28 cellular contexts compared by ENCODE assay signal in genomic region chr5:168425997-168426863, GRCh38.
A peak's percentile ranks its signal among the peaks of the same experiment; 100 is the strongest.
DNase-seq lines count a peak whose midpoint lies in the region; TF ChIP-seq lines count a peak whose summit lies in the region.
"Had no signal": no experiment of that assay in that cellular context is flagged by ENCODE, and none has a peak within 500 bp of the region (broad histone marks: within the 10 kb centered on the region; RNA-seq: fewer than 3 reads in every experiment).

No MANE protein-coding gene starts in this region.

- no peak overlapping the region for H3K9ac ChIP-seq in colonic mucosa (ENCODE audit: low read depth in 2 of 2, low read length in 2 of 2)

- H3K4me1 Mint-ChIP-seq in brain: peaks cover 17% of the 10 kb centered on the region
- H3K4me1 Mint-ChIP-seq: activated naive CD8-positive, alpha-beta T cell treated with anti-CD3 and anti-CD28 coated beads for 36 hours; endodermal cell; IgD-negative memory B cell; natural killer cell had no signal

- DNase-seq in DMS79 treated with DMSO at 0.1 percent for 48 hours (lab: John Stamatoyannopoulos, UW) (peak; percentile 62), NCI-H2107 (lab: John Stamatoyannopoulos, UW) (peak; percentile 18), retinal pigment epithelial cell (ENCODE audit: low read depth) (peak; percentile 98), NCI-H774 (lab: John Stamatoyannopoulos, UW) (no peak), colonic mucosa (no peak)
- no peak for DNase-seq in activated CD4-positive, CD25-positive, alpha-beta regulatory T cell (lab: John Stamatoyannopoulos, UW)
- DNase-seq: activated CD8-positive, alpha-beta memory T cell treated with anti-CD3 and anti-CD28 coated beads for 24 hours; activated effector memory CD4-positive, alpha-beta T cell treated with anti-CD3 and anti-CD28 coated beads, Interleukin-2, amount 50 U/mL, for 16 hours; activated naive CD8-positive, alpha-beta T cell treated with anti-CD3 and anti-CD28 coated beads for 36 hours; central memory CD4-positive, alpha-beta T cell; endodermal cell; foreskin keratinocyte; natural killer cell; NCI-H1105; NCI-H2227 treated with DMSO at 0.1 percent for 48 hours; pancreas; right cardiac atrium; spleen had no signal

- H3K27me3 Mint-ChIP-seq in brain: no peaks in the 10 kb centered on the region
- H3K27me3 Mint-ChIP-seq: activated naive CD8-positive, alpha-beta T cell treated with anti-CD3 and anti-CD28 coated beads for 36 hours; dendritic cell treated with granulocyte-macrophage colony-stimulating factor and Interleukin-4, amounts not matched to agents 40 ng/mL and 50 ng/mL, for 4 days; IgD-negative memory B cell had no signal

- H3K36me3 ChIP-seq in colonic mucosa: no peaks in the 10 kb centered on the region
- H3K36me3 ChIP-seq: ascending aorta, esophagus muscularis mucosa, spleen had no signal

- no peak overlapping the region for H3K27ac ChIP-seq in colonic mucosa
- H3K27ac ChIP-seq: ascending aorta, C4-2B, esophagus muscularis mucosa, foreskin keratinocyte, pancreas, RWPE1, spleen, upper lobe of left lung had no signal

- H3K27me3 ChIP-seq in colonic mucosa: no peaks in the 10 kb centered on the region
- H3K27me3 ChIP-seq: ascending aorta, esophagus muscularis mucosa, foreskin keratinocyte, pancreas, spleen, upper lobe of left lung had no signal

- peak overlapping the region in 4 of 5 experiments; percentile 4 to 77 (median 32) for H3K27ac Mint-ChIP-seq in brain
- H3K27ac Mint-ChIP-seq: activated naive CD8-positive, alpha-beta T cell treated with anti-CD3 and anti-CD28 coated beads for 36 hours; dendritic cell treated with granulocyte-macrophage colony-stimulating factor and Interleukin-4, amounts not matched to agents 40 ng/mL and 50 ng/mL, for 4 days; endodermal cell; IgD-negative memory B cell; natural killer cell; T-helper 1 cell treated with Interleukin-12 subunit alpha and Interleukin-12 subunit beta and Interleukin-4 antibody, amounts not matched to agents 30 μg/mL and 1 μg/mL, for 36 hours had no signal

- no peak overlapping the region for H3K4me3 Mint-ChIP-seq in brain
- H3K4me3 Mint-ChIP-seq: activated naive CD8-positive, alpha-beta T cell treated with anti-CD3 and anti-CD28 coated beads for 36 hours; dendritic cell treated with granulocyte-macrophage colony-stimulating factor and Interleukin-4, amounts not matched to agents 40 ng/mL and 50 ng/mL, for 4 days; endodermal cell; IgD-negative memory B cell; natural killer cell; T-helper 1 cell treated with Interleukin-12 subunit alpha and Interleukin-12 subunit beta and Interleukin-4 antibody, amounts not matched to agents 30 μg/mL and 1 μg/mL, for 36 hours had no signal

- H3K36me3 Mint-ChIP-seq in brain: peaks cover 11% of the 10 kb centered on the region
- H3K36me3 Mint-ChIP-seq: activated naive CD8-positive, alpha-beta T cell treated with anti-CD3 and anti-CD28 coated beads for 36 hours; natural killer cell had no signal

- H3K4me3 ChIP-seq in retinal pigment epithelial cell (ENCODE audit: low read length) (no peak overlapping the region), colonic mucosa (no peak overlapping the region)
- H3K4me3 ChIP-seq: ascending aorta, esophagus muscularis mucosa, lung, pancreas, spleen, upper lobe of left lung had no signal

- intact Hi-C loops in colonic mucosa (cut with DNase I): no loop called here

- H3K9me3 Mint-ChIP-seq in brain: no peaks in the 10 kb centered on the region
- H3K9me3 Mint-ChIP-seq: activated naive CD8-positive, alpha-beta T cell treated with anti-CD3 and anti-CD28 coated beads for 36 hours; dendritic cell treated with granulocyte-macrophage colony-stimulating factor and Interleukin-4, amounts not matched to agents 40 ng/mL and 50 ng/mL, for 4 days; endodermal cell; natural killer cell; T-helper 1 cell treated with Interleukin-12 subunit alpha and Interleukin-12 subunit beta and Interleukin-4 antibody, amounts not matched to agents 30 μg/mL and 1 μg/mL, for 36 hours had no signal

- no peak for TF ChIP-seq CTCF in brain (conservative IDR thresholded peaks at IDR 0.05)
- TF ChIP-seq CTCF in retinal pigment epithelial cell (conservative IDR thresholded peaks at IDR 0.05; ENCODE audit: low read depth, low read length): no peak
- no peak for TF ChIP-seq CTCF in colonic mucosa (IDR thresholded peaks at IDR 0.05)

- H3K4me1 ChIP-seq in colonic mucosa: no peaks in the 10 kb centered on the region
- H3K4me1 ChIP-seq: ascending aorta, esophagus muscularis mucosa, foreskin keratinocyte, pancreas, spleen, upper lobe of left lung had no signal

- H3K9me3 ChIP-seq in colonic mucosa: no peaks in the 10 kb centered on the region
- H3K9me3 ChIP-seq: ascending aorta, esophagus muscularis mucosa, pancreas, spleen, upper lobe of left lung had no signal

Comparison
In these comparisons a context has a peak if more than half of its experiments do, and no peak if none do; other contexts are left out.
1. DNase-seq: peak in DMS79 treated with DMSO at 0.1 percent for 48 hours (single experiment), NCI-H2107 (single experiment) and retinal pigment epithelial cell (single experiment); none in NCI-H774 (single experiment), activated CD4-positive, CD25-positive, alpha-beta regulatory T cell (0 of 4) and colonic mucosa (single experiment).